Comparison of ENCODE assay signal across 9 cellular contexts in genomic region chr1:110672753-110673108, GRCh38. TPM values are rescaled to one million over a fixed set of nuclear protein-coding genes. Genes with fewer than 3 reads are reported as not detected.
DNase-seq lines count a peak whose midpoint lies in the region; ATAC-seq and TF ChIP-seq lines count a peak whose summit lies in the region.
"Had no signal": no experiment of that assay in that cellular context is flagged by ENCODE, and none has a peak within 500 bp of the region (broad histone marks: within the 10 kb centered on the region; RNA-seq: fewer than 3 reads in every experiment).

No MANE protein-coding gene starts in this region.

- H3K9me3 ChIP-seq in uterus: no peaks in the 10 kb centered on the region
- H3K9me3 ChIP-seq: heart right ventricle had no signal

- H3K4me3 Mint-ChIP-seq in WTC11: peak overlapping the region; percentile 71
- H3K4me3 Mint-ChIP-seq in mesothelial cell of epicardium: peak overlapping the region; percentile 61

- H3K36me3 Mint-ChIP-seq in WTC11 (peaks cover 4% of the 10 kb centered on the region; the same call in 1 of the 2 replicates), mesothelial cell of epicardium (no peaks in the 10 kb centered on the region)

- CTCF ChIA-PET in WTC11 (lab: Charles Lee): no interaction called here

- H3K4me3 ChIP-seq in uterus: no peak overlapping the region

- H3K4me1 ChIP-seq in uterus: peaks cover 0 to 13% of the 10 kb centered on the region in 2 donors

- H3K27me3 Mint-ChIP-seq in WTC11 (ENCODE audit: low read depth): peaks cover 78% of the 10 kb centered on the region
- peaks cover 85% of the 10 kb centered on the region for H3K27me3 Mint-ChIP-seq in mesothelial cell of epicardium (ENCODE audit: low read depth)

- H3K27ac Mint-ChIP-seq in WTC11 (no peak overlapping the region), mesothelial cell of epicardium (no peak overlapping the region)

- POLR2A ChIA-PET in WTC11 (lab: Charles Lee): no interaction called here

- TF ChIP-seq CTCF in WTC11 (IDR thresholded peaks at IDR 0.05) (no peak), mesothelial cell of epicardium (IDR thresholded peaks at IDR 0.05; ENCODE audit: unreplicated experiment) (no peak), uterus (IDR thresholded peaks at IDR 0.05) (no peak)

- intact Hi-C loops in uterus (cut with DNase I; ENCODE audit: low total_unique reads): no loop called here

- no peaks in the 10 kb centered on the region for H3K36me3 ChIP-seq in uterus
- H3K36me3 ChIP-seq: heart right ventricle had no signal

- H3K27me3 ChIP-seq in uterus: peaks cover 0 to 27% of the 10 kb centered on the region in 2 donors

- H3K9me3 Mint-ChIP-seq in WTC11 (no peaks in the 10 kb centered on the region), mesothelial cell of epicardium (peaks cover 4% of the 10 kb centered on the region)

- TF ChIP-seq POLR2A in uterus (IDR thresholded peaks at IDR 0.05): no peak

- peaks cover 11% of the 10 kb centered on the region for H3K4me1 Mint-ChIP-seq in WTC11
- H3K4me1 Mint-ChIP-seq in mesothelial cell of epicardium: peaks cover 3% of the 10 kb centered on the region

- DNase-seq in WTC11 (ENCODE audit: low spot score) (no peak), mesothelial cell of epicardium (ENCODE audit: low spot score in 2 of 2, unreplicated experiment in 2 of 2) (no peak), uterus (no peak), NCI-H1417 treated with DMSO at 0.1 percent for 48 hours (lab: John Stamatoyannopoulos, UW) (no peak)
- DNase-seq: heart right ventricle had no signal

- ATAC-seq in GM18907 (IDR thresholded peaks at IDR 0.05; ENCODE audit: unreplicated experiment): peak; percentile 63
- ATAC-seq in HG02840 (IDR thresholded peaks at IDR 0.05; ENCODE audit: low FRiP score, unreplicated experiment): peak; percentile 65
- ATAC-seq in WTC11: no peak
- no peak for ATAC-seq in HG02938 (IDR thresholded peaks at IDR 0.05; ENCODE audit: unreplicated experiment)
- ATAC-seq: Panc1 had no signal

- H3K27ac ChIP-seq in uterus: no peak overlapping the region

TF ChIP-seq in WTC11, 78 proteins besides CTCF, POLR2A, EP300 and RAD21:
- TF ChIP-seq ZNF416 (CRISPR knock-in tag; IDR thresholded peaks at IDR 0.05): no peak
- TF ChIP-seq MXD4 (CRISPR knock-in tag; IDR thresholded peaks at IDR 0.05; ENCODE audit: borderline replicate concordance): no peak
- TF ChIP-seq ZNF671 (CRISPR knock-in tag; IDR thresholded peaks at IDR 0.05): no peak
- TF ChIP-seq ZBTB43 (CRISPR knock-in tag; IDR thresholded peaks at IDR 0.05): no peak
- TF ChIP-seq ZNF317 (CRISPR knock-in tag; IDR thresholded peaks at IDR 0.05; ENCODE audit: borderline replicate concordance, low read depth): no peak
- TF ChIP-seq MLX (CRISPR knock-in tag; IDR thresholded peaks at IDR 0.05): no peak
- TF ChIP-seq HMGA2 (CRISPR knock-in tag; IDR thresholded peaks at IDR 0.05): no peak
- TF ChIP-seq E2F4 (CRISPR knock-in tag; IDR thresholded peaks at IDR 0.05; ENCODE audit: borderline replicate concordance, low read depth): no peak
- no peak for TF ChIP-seq ZSCAN18 (CRISPR knock-in tag; IDR thresholded peaks at IDR 0.05)
- no peak for TF ChIP-seq FOXK1 (CRISPR knock-in tag; IDR thresholded peaks at IDR 0.05)
- no peak for TF ChIP-seq ZMAT4 (CRISPR knock-in tag; IDR thresholded peaks at IDR 0.05)
- no peak for TF ChIP-seq USF2 (CRISPR knock-in tag; IDR thresholded peaks at IDR 0.05)
- TF ChIP-seq PRRX2 (CRISPR knock-in tag; IDR thresholded peaks at IDR 0.05): no peak
- TF ChIP-seq KAT7 (CRISPR knock-in tag; IDR thresholded peaks at IDR 0.05; ENCODE audit: borderline replicate concordance): no peak
- TF ChIP-seq ZNF121 (CRISPR knock-in tag; IDR thresholded peaks at IDR 0.05): no peak
- no peak for TF ChIP-seq MYBL2 (CRISPR knock-in tag; IDR thresholded peaks at IDR 0.05)
- no peak for TF ChIP-seq ZNF281 (CRISPR knock-in tag; IDR thresholded peaks at IDR 0.05)

RNA-seq across cellular contexts. Expression of gene KCNA3, which starts 2.0 kb away (rescaled TPM):
- total RNA-seq in WTC11 (2021) (1.1 to 1.2 TPM (median 1.2 TPM) in 3 replicates), mesothelial cell of epicardium (0.29 to 0.45 TPM (median 0.34 TPM) in 3 replicates), uterus (1 to 10 TPM; 1.3 to 5.6 (median 2.0) TPM)

Comparison
In these comparisons a context has a peak if more than half of its experiments do, and no peak if none do; other contexts are left out.
1. ATAC-seq: peak in GM18907 (single experiment) and HG02840 (single experiment); none in WTC11 (single experiment) and HG02938 (single experiment).